Comparison of ENCODE assay signal across 18 cellular contexts in the genomic region with DNA sequence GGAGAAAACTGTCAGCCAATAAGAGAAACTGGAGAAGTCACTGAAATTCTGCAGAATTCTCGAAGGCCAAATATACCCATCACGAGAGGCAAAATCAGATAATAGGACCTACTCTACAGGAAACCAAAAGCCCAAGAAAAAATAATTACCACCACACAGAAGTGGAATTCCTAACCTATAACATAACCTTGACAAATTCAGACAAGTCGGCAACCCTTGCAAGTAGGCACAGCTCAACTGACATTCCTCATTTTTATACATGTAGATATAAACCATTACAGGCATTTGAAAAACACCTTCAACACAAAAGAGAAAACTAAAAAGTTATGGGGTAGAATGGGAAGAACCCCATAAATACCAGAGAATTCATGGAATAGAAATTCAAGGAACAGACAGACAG.
DNase-seq lines count a peak whose midpoint lies in the region; ATAC-seq lines count a peak whose summit lies in the region.
"Had no signal": no experiment of that assay in that cellular context is flagged by ENCODE, and none has a peak within 500 bp of the region (broad histone marks: within the 10 kb centered on the region; RNA-seq: fewer than 3 reads in every experiment).

No MANE protein-coding gene starts in this region.

- peak overlapping the region; percentile 60 for H3K27ac Mint-ChIP-seq in activated naive CD8-positive, alpha-beta T cell treated with anti-CD3 and anti-CD28 coated beads, Interleukin-2, amount 50 U/mL, for 24 hours
- no peak overlapping the region for H3K27ac Mint-ChIP-seq in activated naive CD8-positive, alpha-beta T cell treated with anti-CD3 and anti-CD28 coated beads for 36 hours
- H3K27ac Mint-ChIP-seq in T-helper 17 cell = peak overlapping the region; percentile 37
- H3K27ac Mint-ChIP-seq: CD4-positive, CD25-positive, alpha-beta regulatory T cell; IgD-negative memory B cell had no signal

- DNase-seq in activated naive CD8-positive, alpha-beta T cell treated with anti-CD3 and anti-CD28 coated beads, Interleukin-2, amount 50 U/mL, for 24 hours = no peak
- DNase-seq in activated naive CD8-positive, alpha-beta T cell treated with anti-CD3 and anti-CD28 coated beads for 36 hours = no peak
- DNase-seq in T-helper 17 cell (no peak), epithelial cell of prostate (ENCODE audit: low read depth, low spot score) (no peak), cerebellar cortex (ENCODE audit: low spot score) (no peak)
- DNase-seq: ACHN; BE2C; C1 segment of cervical spinal cord; Caco-2; CD4-positive, CD25-positive, alpha-beta regulatory T cell; GDM1; GOT3; H7; HFFc6 had no signal

- H3K27me3 Mint-ChIP-seq in activated naive CD8-positive, alpha-beta T cell treated with anti-CD3 and anti-CD28 coated beads, Interleukin-2, amount 50 U/mL, for 24 hours = no peaks in the 10 kb centered on the region
- no peaks in the 10 kb centered on the region for H3K27me3 Mint-ChIP-seq in activated naive CD8-positive, alpha-beta T cell treated with anti-CD3 and anti-CD28 coated beads for 36 hours
- H3K27me3 Mint-ChIP-seq in T-helper 17 cell = no peaks in the 10 kb centered on the region
- H3K27me3 Mint-ChIP-seq: CD4-positive, CD25-positive, alpha-beta regulatory T cell; IgD-negative memory B cell had no signal

- no peaks in the 10 kb centered on the region for H3K9me3 ChIP-seq in T-helper 17 cell (ENCODE audit: control insufficient read depth, low read length, poor library complexity, severe bottlenecking)
- H3K9me3 ChIP-seq: BE2C, Caco-2 had no signal

- no peak for ATAC-seq in activated naive CD8-positive, alpha-beta T cell treated with anti-CD3 and anti-CD28 coated beads, Interleukin-2, amount 50 U/mL, for 24 hours
- ATAC-seq in T-helper 17 cell (no peak), GM19452 (IDR thresholded peaks at IDR 0.05; ENCODE audit: unreplicated experiment) (no peak)
- ATAC-seq: HCT116, HepG2 had no signal

- H3K4me3 Mint-ChIP-seq in activated naive CD8-positive, alpha-beta T cell treated with anti-CD3 and anti-CD28 coated beads, Interleukin-2, amount 50 U/mL, for 24 hours = no peak overlapping the region
- H3K4me3 Mint-ChIP-seq in activated naive CD8-positive, alpha-beta T cell treated with anti-CD3 and anti-CD28 coated beads for 36 hours = no peak overlapping the region
- no peak overlapping the region for H3K4me3 Mint-ChIP-seq in T-helper 17 cell
- H3K4me3 Mint-ChIP-seq: CD4-positive, CD25-positive, alpha-beta regulatory T cell; IgD-negative memory B cell had no signal

- no peaks in the 10 kb centered on the region for H3K36me3 Mint-ChIP-seq in activated naive CD8-positive, alpha-beta T cell treated with anti-CD3 and anti-CD28 coated beads, Interleukin-2, amount 50 U/mL, for 24 hours (ENCODE audit: low read depth)
- H3K36me3 Mint-ChIP-seq in activated naive CD8-positive, alpha-beta T cell treated with anti-CD3 and anti-CD28 coated beads for 36 hours = no peaks in the 10 kb centered on the region
- H3K36me3 Mint-ChIP-seq in T-helper 17 cell (ENCODE audit: low read depth) = no peaks in the 10 kb centered on the region
- H3K36me3 Mint-ChIP-seq: CD4-positive, CD25-positive, alpha-beta regulatory T cell; IgD-negative memory B cell had no signal

- no peaks in the 10 kb centered on the region for H3K9me3 Mint-ChIP-seq in activated naive CD8-positive, alpha-beta T cell treated with anti-CD3 and anti-CD28 coated beads, Interleukin-2, amount 50 U/mL, for 24 hours
- H3K9me3 Mint-ChIP-seq in activated naive CD8-positive, alpha-beta T cell treated with anti-CD3 and anti-CD28 coated beads for 36 hours = no peaks in the 10 kb centered on the region
- H3K9me3 Mint-ChIP-seq: CD4-positive, CD25-positive, alpha-beta regulatory T cell; HFFc6; IgD-negative memory B cell had no signal

- H3K27ac ChIP-seq in epithelial cell of prostate = peak overlapping the region; percentile 60

- peaks cover 14% of the 10 kb centered on the region for H3K4me1 Mint-ChIP-seq in activated naive CD8-positive, alpha-beta T cell treated with anti-CD3 and anti-CD28 coated beads, Interleukin-2, amount 50 U/mL, for 24 hours
- H3K4me1 Mint-ChIP-seq in activated naive CD8-positive, alpha-beta T cell treated with anti-CD3 and anti-CD28 coated beads for 36 hours = peaks cover 7% of the 10 kb centered on the region
- no peaks in the 10 kb centered on the region for H3K4me1 Mint-ChIP-seq in T-helper 17 cell
- H3K4me1 Mint-ChIP-seq: CD4-positive, CD25-positive, alpha-beta regulatory T cell; IgD-negative memory B cell had no signal
